In the genomic region with DNA sequence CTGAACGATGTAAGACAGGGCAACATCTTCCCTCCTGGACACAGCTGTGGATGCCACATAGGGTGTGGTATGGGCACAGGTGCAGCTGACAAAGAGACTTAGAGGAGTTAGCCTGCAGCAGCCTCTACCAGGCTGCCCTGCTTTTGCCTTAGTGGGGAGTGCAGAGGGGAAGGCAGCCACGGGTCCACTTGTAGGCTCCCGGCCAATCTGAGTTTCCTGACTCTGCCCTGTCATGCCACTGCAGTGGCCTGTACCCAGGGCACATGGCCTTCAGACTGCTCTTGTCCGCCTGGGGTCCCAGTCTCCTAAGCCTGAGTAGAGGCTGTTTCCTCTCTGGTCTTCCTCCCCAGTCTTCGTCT, we compare ENCODE assay signal across 39 cellular contexts. TPM values are rescaled to one million over a fixed set of nuclear protein-coding genes. Genes with fewer than 3 reads are reported as not detected.
"Had no signal": no experiment of that assay in that cellular context is flagged by ENCODE, and none has a peak within 500 bp of the region (broad histone marks: within the 10 kb centered on the region; RNA-seq: fewer than 3 reads in every experiment).

No MANE protein-coding gene starts in this region.

- H3K36me3 ChIP-seq: gastroesophageal sphincter, lower lobe of right lung, right atrium auricular region, transverse colon, vagina had no signal

- H3K27me3 ChIP-seq: right atrium auricular region, testis, transverse colon, vagina had no signal

- DNase-seq: activated CD4-positive, alpha-beta T cell treated with anti-CD3 and anti-CD28 coated beads for 1 hour; activated CD4-positive, alpha-beta T cell treated with anti-CD3 and anti-CD28 coated beads, Interleukin-2, amount 50 U/mL, for 1 hour; activated CD8-positive, alpha-beta memory T cell treated with anti-CD3 and anti-CD28 coated beads, Interleukin-2, amount 10 ng/mL, durations not matched to agents 7 days and 5 days; activated CD8-positive, alpha-beta T cell treated with anti-CD3 and anti-CD28 coated beads for 36 hours; activated naive CD4-positive, alpha-beta T cell; activated T-cell treated with anti-CD3 and anti-CD28 coated beads for 4 hours; activated T-cell treated with anti-CD3 and anti-CD28 coated beads, Interleukin-2, amount 50 U/mL, for 72 hours; dermis blood vessel endothelial cell; effector CD4-positive, alpha-beta T cell; hippocampal formation; lower lobe of right lung; mesendoderm; mucosa of descending colon; nucleus accumbens; SK-N-SH; stimulated activated CD4-positive, alpha-beta T cell treated with anti-CD3 and anti-CD28 coated beads, Interleukin-1b, Interleukin-23, amount 100 ng/mL, for 48 hours; stimulated activated CD4-positive, alpha-beta T cell treated with anti-CD3 and anti-CD28 coated beads, Interleukin-4, amount 100 ng/mL, for 4 hours; stimulated activated CD8-positive, alpha-beta memory T cell treated with anti-CD3 and anti-CD28 coated beads, Interleukin-4, amount 100 ng/mL, for 48 hours; stimulated activated naive CD4-positive, alpha-beta T cell; SW 1271; T-helper 17 cell; T1000; testis; transverse colon had no signal

- H3K27ac ChIP-seq: gastroesophageal sphincter, lower lobe of right lung, parathyroid adenoma, right atrium auricular region, testis, transverse colon, vagina had no signal

- H3K9ac ChIP-seq: parathyroid adenoma, SK-N-SH had no signal

- H3K4me2 ChIP-seq: SK-N-SH, smooth muscle cell had no signal

- H3K36me3 Mint-ChIP-seq: activated CD8-positive, alpha-beta memory T cell treated with anti-CD3 and anti-CD28 coated beads, Interleukin-2, amount 10 ng/mL, durations not matched to agents 7 days and 5 days; activated naive CD4-positive, alpha-beta T cell treated with anti-CD3 and anti-CD28 coated beads, Interleukin-2, amount 50 U/mL, for 72 hours had no signal

- H3K4me3 ChIP-seq: gastroesophageal sphincter, lower lobe of right lung, mucosa of descending colon, right atrium auricular region, smooth muscle cell, testis, transverse colon, vagina had no signal

- H3K4me3 Mint-ChIP-seq: activated CD8-positive, alpha-beta memory T cell treated with anti-CD3 and anti-CD28 coated beads, Interleukin-2, amount 10 ng/mL, durations not matched to agents 7 days and 5 days; activated CD8-positive, alpha-beta T cell treated with anti-CD3 and anti-CD28 coated beads for 36 hours; activated T-cell treated with anti-CD3 and anti-CD28 coated beads, Interleukin-2, amount 50 U/mL, for 72 hours; T-helper 17 cell had no signal

- H3K27ac Mint-ChIP-seq: activated CD8-positive, alpha-beta memory T cell treated with anti-CD3 and anti-CD28 coated beads, Interleukin-2, amount 10 ng/mL, durations not matched to agents 7 days and 5 days; activated CD8-positive, alpha-beta T cell treated with anti-CD3 and anti-CD28 coated beads for 36 hours; activated naive CD4-positive, alpha-beta T cell treated with anti-CD3 and anti-CD28 coated beads, Interleukin-2, amount 50 U/mL, for 72 hours; activated T-cell treated with anti-CD3 and anti-CD28 coated beads, Interleukin-2, amount 50 U/mL, for 72 hours; T-helper 17 cell had no signal

- H2AFZ ChIP-seq: parathyroid adenoma had no signal

- H3K4me1 ChIP-seq: gastroesophageal sphincter, lower lobe of right lung, parathyroid adenoma, right atrium auricular region, testis, transverse colon, vagina had no signal

- FAIRE-seq: colon, endometrium had no signal

- H3K9me3 Mint-ChIP-seq: activated CD8-positive, alpha-beta T cell treated with anti-CD3 and anti-CD28 coated beads for 36 hours had no signal

- ATAC-seq: activated CD8-positive, alpha-beta memory T cell treated with anti-CD3 and anti-CD28 coated beads, Interleukin-2, amount 10 ng/mL, durations not matched to agents 7 days and 5 days; activated CD8-positive, alpha-beta T cell treated with anti-CD3 and anti-CD28 coated beads for 36 hours; activated naive CD4-positive, alpha-beta T cell treated with anti-CD3 and anti-CD28 coated beads, Interleukin-2, amount 50 U/mL, for 72 hours; activated T-cell treated with anti-CD3 and anti-CD28 coated beads, Interleukin-2, amount 50 U/mL, for 72 hours; gastroesophageal sphincter; mucosa of descending colon; T-helper 17 cell had no signal

- H3K9me3 ChIP-seq: gastroesophageal sphincter, lower lobe of right lung, mucosa of descending colon, right atrium auricular region, SK-N-SH, testis, transverse colon, vagina had no signal

- H3K4me1 Mint-ChIP-seq: activated CD8-positive, alpha-beta memory T cell treated with anti-CD3 and anti-CD28 coated beads, Interleukin-2, amount 10 ng/mL, durations not matched to agents 7 days and 5 days had no signal

RNA-seq across cellular contexts. Expression of gene CST9L, which starts 17.1 kb away (rescaled TPM):
- total RNA-seq: activated CD8-positive, alpha-beta memory T cell treated with anti-CD3 and anti-CD28 coated beads, Interleukin-2, amount 10 ng/mL, durations not matched to agents 7 days and 5 days; activated CD8-positive, alpha-beta T cell treated with anti-CD3 and anti-CD28 coated beads for 36 hours; activated naive CD4-positive, alpha-beta T cell treated with anti-CD3 and anti-CD28 coated beads, Interleukin-2, amount 50 U/mL, for 72 hours; activated T-cell treated with anti-CD3 and anti-CD28 coated beads, Interleukin-2, amount 50 U/mL, for 72 hours; dermis blood vessel endothelial cell; epithelial cell of proximal tubule; fibroblast of lung; fibroblast of villous mesenchyme; gastroesophageal sphincter; kidney epithelial cell; lower lobe of right lung; mucosa of descending colon; myocyte; pulmonary artery endothelial cell; right atrium auricular region; smooth muscle cell; T-helper 17 cell; transverse colon; vagina had no signal
- polyA plus RNA-seq: fibroblast of lung, neural cell, SK-N-SH, smooth muscle cell had no signal

RNA-seq across cellular contexts. Expression of gene CST9, which starts 20.3 kb away (rescaled TPM):
- total RNA-seq: activated CD8-positive, alpha-beta memory T cell treated with anti-CD3 and anti-CD28 coated beads, Interleukin-2, amount 10 ng/mL, durations not matched to agents 7 days and 5 days; activated CD8-positive, alpha-beta T cell treated with anti-CD3 and anti-CD28 coated beads for 36 hours; activated naive CD4-positive, alpha-beta T cell treated with anti-CD3 and anti-CD28 coated beads, Interleukin-2, amount 50 U/mL, for 72 hours; activated T-cell treated with anti-CD3 and anti-CD28 coated beads, Interleukin-2, amount 50 U/mL, for 72 hours; dermis blood vessel endothelial cell; epithelial cell of proximal tubule; fibroblast of lung; fibroblast of villous mesenchyme; gastroesophageal sphincter; kidney epithelial cell; lower lobe of right lung; mucosa of descending colon; myocyte; pulmonary artery endothelial cell; right atrium auricular region; smooth muscle cell; T-helper 17 cell; transverse colon; vagina had no signal
- polyA plus RNA-seq: fibroblast of lung, neural cell, SK-N-SH, smooth muscle cell had no signal
